ENCODE assay signal across 29 cellular contexts in the genomic region with DNA sequence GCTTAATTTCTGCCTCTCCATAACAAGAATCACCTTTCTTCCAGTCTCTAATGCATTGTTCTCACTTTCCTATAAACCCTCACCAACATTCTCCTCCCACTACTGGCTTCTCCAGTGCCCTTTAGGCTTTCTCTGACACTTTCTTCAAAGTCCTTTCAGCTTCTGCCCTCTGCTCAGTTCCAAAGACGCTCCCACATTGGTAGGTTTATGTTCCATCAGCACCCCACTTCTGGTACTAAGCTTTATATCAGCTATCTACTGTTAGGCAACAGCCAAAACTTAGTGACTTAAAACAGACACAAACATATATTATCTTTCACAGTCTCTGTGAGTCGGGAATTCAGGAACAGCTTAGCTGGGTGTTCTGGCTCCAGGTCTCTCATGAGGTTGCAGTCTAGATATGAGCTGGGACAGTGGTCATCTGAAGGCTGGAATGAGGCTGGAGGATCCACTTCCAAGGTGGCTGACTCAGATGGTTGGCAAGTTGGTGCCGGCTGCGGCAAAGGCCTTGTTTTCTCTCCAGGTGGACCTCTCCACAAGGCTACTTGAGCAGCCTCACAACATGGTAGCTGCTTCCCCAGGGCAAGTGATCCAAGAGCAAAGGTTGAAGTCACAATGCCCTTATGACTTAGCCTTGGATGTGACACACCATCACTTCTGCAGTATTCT.
"Had no signal": no experiment of that assay in that cellular context is flagged by ENCODE, and none has a peak within 500 bp of the region (broad histone marks: within the 10 kb centered on the region; RNA-seq: fewer than 3 reads in every experiment).

No MANE protein-coding gene starts in this region.

- H3K9ac ChIP-seq: neural progenitor cell, parathyroid adenoma had no signal

- H3K36me3 Mint-ChIP-seq: neural progenitor cell had no signal

- H3K9me3 ChIP-seq: ovary, right lobe of liver, testis, transverse colon, uterus had no signal

- H3K4me1 ChIP-seq: parathyroid adenoma, psoas muscle, right lobe of liver, suprapubic skin, tibial artery, transverse colon, upper lobe of right lung, uterus had no signal

- H3K27ac Mint-ChIP-seq: natural killer cell; nephron; neural progenitor cell; progenitor cell of endocrine pancreas; stimulated activated memory B cell treated with anti-CD40 and anti-IgM and Interleukin-4, amounts not matched to agents 10 μg/mL and 1 μg/mL and 100 μg/mL, for 72 hours; stimulated activated naive CD8-positive, alpha-beta T cell treated with anti-CD3 and anti-CD28 coated beads, Interleukin-15, amount 100 ng/mL, for 72 hours; type B pancreatic cell had no signal

- ATAC-seq: natural killer cell; psoas muscle; right cardiac atrium; right lobe of liver; stimulated activated memory B cell treated with anti-CD40 and anti-IgM and Interleukin-4, amounts not matched to agents 10 μg/mL and 1 μg/mL and 100 μg/mL, for 72 hours; stimulated activated naive CD8-positive, alpha-beta T cell treated with anti-CD3 and anti-CD28 coated beads, Interleukin-15, amount 100 ng/mL, for 72 hours; stimulated activated naive CD8-positive, alpha-beta T cell treated with anti-CD3 and anti-CD28 coated beads, Interleukin-15, Interleukin-2, amounts not matched to agents 100 U/mL and 50 U/mL, for 24 hours; upper lobe of right lung had no signal

- H3K27ac ChIP-seq: neural progenitor cell, ovary, parathyroid adenoma, psoas muscle, right lobe of liver, sigmoid colon, suprapubic skin, testis, tibial artery, transverse colon, upper lobe of right lung, uterus had no signal

- H3K4me3 Mint-ChIP-seq: natural killer cell; nephron; neural progenitor cell; stimulated activated memory B cell treated with anti-CD40 and anti-IgM and Interleukin-4, amounts not matched to agents 10 μg/mL and 1 μg/mL and 100 μg/mL, for 72 hours; stimulated activated naive CD8-positive, alpha-beta T cell treated with anti-CD3 and anti-CD28 coated beads, Interleukin-15, amount 100 ng/mL, for 72 hours; type B pancreatic cell had no signal

- H3K27me3 ChIP-seq: neural progenitor cell, ovary, right lobe of liver, sigmoid colon, suprapubic skin, testis, tibial artery, transverse colon, upper lobe of right lung, uterus had no signal

- H3K79me2 ChIP-seq: parathyroid adenoma had no signal

- H3K4me2 ChIP-seq: neural progenitor cell had no signal

- H3K9me3 Mint-ChIP-seq: type B pancreatic cell had no signal

- H3K4me1 Mint-ChIP-seq: natural killer cell; stimulated activated memory B cell treated with anti-CD40 and anti-IgM and Interleukin-4, amounts not matched to agents 10 μg/mL and 1 μg/mL and 100 μg/mL, for 72 hours; stimulated activated naive CD8-positive, alpha-beta T cell treated with anti-CD3 and anti-CD28 coated beads, Interleukin-15, amount 100 ng/mL, for 72 hours had no signal

- H3K4me3 ChIP-seq: neural progenitor cell, ovary, psoas muscle, right lobe of liver, sigmoid colon, suprapubic skin, testis, tibial artery, transverse colon, upper lobe of right lung, uterus had no signal

- H2AFZ ChIP-seq: neural progenitor cell, parathyroid adenoma had no signal

- DNase-seq: natural killer cell; occipital lobe; ovary; psoas muscle; right cardiac atrium; sigmoid colon; small intestine; stimulated activated CD4-positive, alpha-beta T cell treated with anti-CD3 and anti-CD28 coated beads, Interleukin-15, amount 100 ng/mL, for 24 hours; stimulated activated CD4-positive, alpha-beta T cell treated with anti-CD3 and anti-CD28 coated beads, Interleukin-2, amount 100 ng/mL, for 24 hours; stimulated activated CD4-positive, alpha-beta T cell treated with anti-CD3 and anti-CD28 coated beads, Interleukin-2, amount 100 ng/mL, for 48 hours; stimulated activated CD4-positive, alpha-beta T cell treated with anti-CD3 and anti-CD28 coated beads, Interleukin-4, amount 100 ng/mL, for 4 hours; stimulated activated CD8-positive, alpha-beta memory T cell treated with anti-CD3 and anti-CD28 coated beads, Interleukin-4, amount 100 ng/mL, for 48 hours; stimulated activated naive CD4-positive, alpha-beta T cell; stimulated activated naive CD8-positive, alpha-beta T cell treated with anti-CD3 and anti-CD28 coated beads, Interleukin-15, amount 100 ng/mL, for 72 hours; stimulated activated naive CD8-positive, alpha-beta T cell treated with anti-CD3 and anti-CD28 coated beads, Interleukin-15, Interleukin-2, amounts not matched to agents 100 U/mL and 50 U/mL, for 24 hours; substantia nigra; testis; tibial artery; transverse colon; upper lobe of right lung; uterus had no signal

- H3K36me3 ChIP-seq: neural progenitor cell, ovary, right lobe of liver, sigmoid colon, suprapubic skin, tibial artery, transverse colon, upper lobe of right lung, uterus had no signal

- FAIRE-seq: small intestine had no signal
